ENCODE assay signal across 21 cellular contexts in the genomic region with DNA sequence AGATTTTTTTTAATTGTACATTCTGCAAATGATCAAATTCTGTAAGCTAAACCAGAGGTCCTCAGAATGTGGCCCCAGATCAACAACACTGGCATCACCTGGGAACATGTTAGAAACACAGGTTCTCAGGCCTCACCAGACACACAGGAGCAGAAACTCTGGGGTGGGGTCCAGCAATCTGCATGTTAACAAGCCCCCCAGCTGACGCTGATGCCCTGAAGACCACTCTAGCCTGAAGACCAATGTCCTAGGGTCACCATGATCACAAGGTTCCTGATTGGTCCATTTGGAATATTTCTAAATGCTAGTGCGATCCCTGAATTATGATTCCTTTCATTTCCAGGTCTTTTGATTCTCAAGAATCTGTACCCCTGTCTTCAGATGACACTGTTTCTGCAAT. TPM values are rescaled to one million over a fixed set of nuclear protein-coding genes. Genes with fewer than 3 reads are reported as not detected.
DNase-seq lines count a peak whose midpoint lies in the region; ATAC-seq, FAIRE-seq and TF ChIP-seq lines count a peak whose summit lies in the region.
"Had no signal": no experiment of that assay in that cellular context is flagged by ENCODE, and none has a peak within 500 bp of the region (broad histone marks: within the 10 kb centered on the region; RNA-seq: fewer than 3 reads in every experiment).

No MANE protein-coding gene starts in this region.

- SMC1A ChIA-PET in GM12878 (lab: Charles Lee; ENCODE audit: uncharacterized antibody, unreplicated experiment) = interaction anchor here (0.7 to 7.0 kb wide), 26 partner anchors 11 to 292 kb away, joined by 3 to 65 read pairs (median 4); no protein-coding TSS in a partner anchor

- no peak for ATAC-seq in activated naive CD4-positive, alpha-beta T cell treated with anti-CD3 and anti-CD28 coated beads, Interleukin-2, amount 50 U/mL, for 72 hours
- ATAC-seq in GM12878 (no peak), GM21381 (IDR thresholded peaks at IDR 0.05; ENCODE audit: unreplicated experiment) (no peak), HG02852 (IDR thresholded peaks at IDR 0.05; ENCODE audit: unreplicated experiment) (no peak)
- ATAC-seq: PC-3 had no signal

- H3K9me3 Mint-ChIP-seq in activated naive CD4-positive, alpha-beta T cell treated with anti-CD3 and anti-CD28 coated beads, Interleukin-2, amount 10 ng/mL, durations not matched to agents 7 days and 5 days = peaks cover 9% of the 10 kb centered on the region
- peaks cover 0 to 18% of the 10 kb centered on the region in 2 donors for H3K9me3 Mint-ChIP-seq in activated naive CD4-positive, alpha-beta T cell treated with anti-CD3 and anti-CD28 coated beads, Interleukin-2, amount 50 U/mL, for 72 hours

- H3K4me1 ChIP-seq in GM12878 (ENCODE audit: control insufficient read depth, insufficient read depth, low read length) = peaks cover 18% of the 10 kb centered on the region

- no peak for TF ChIP-seq RAD21 in GM12878 (IDR thresholded peaks at IDR 0.05; ENCODE audit: insufficient read depth, low read depth, low read length)

- no peak overlapping the region for H2AFZ ChIP-seq in GM12878 (ENCODE audit: control insufficient read depth, low read depth, low read length)

- peaks cover under 1% of the 10 kb centered on the region; the same call in 1 of the 3 replicates for H3K9me3 ChIP-seq in GM12878 (replicated peaks; ENCODE audit: control insufficient read depth, insufficient read depth, low read length)

- TF ChIP-seq POLR2A in GM19193 (IDR thresholded peaks at IDR 0.05; ENCODE audit: extremely low read depth, insufficient read depth, insufficient read length) (peak; percentile 26), GM12878 (IDR thresholded peaks at IDR 0.05; ENCODE audit: low read depth, low read length) (peak; percentile 27; the same call in 1 of the 2 replicates)

- peak overlapping the region; percentile 69 for H3K4me2 ChIP-seq in GM12878 (ENCODE audit: control insufficient read depth, insufficient read depth)

- DNase-seq in activated naive CD4-positive, alpha-beta T cell treated with anti-CD3 and anti-CD28 coated beads, Interleukin-2, amount 10 ng/mL, durations not matched to agents 7 days and 5 days = no peak
- no peak for DNase-seq in activated naive CD4-positive, alpha-beta T cell treated with anti-CD3 and anti-CD28 coated beads, Interleukin-2, amount 50 U/mL, for 72 hours (ENCODE audit: low spot score in 2 of 2)
- DNase-seq in GM12878 (ENCODE audit: low read depth, low spot score) (no peak), GM03348 (ENCODE audit: low spot score) (no peak), mesenteric fat pad (ENCODE audit: low spot score) (no peak)
- DNase-seq: 8988T; DND-41; Kasumi-1; NCI-H1417; NCI-H187 treated with DMSO at 0.1 percent for 48 hours; NCI-H446; NCI-H69; NK-92 treated with Interleukin-12 subunit alpha and Interleukin-12 subunit beta, amount 100 ng/mL, for 24 hours; PC-3 had no signal

- H3K36me3 Mint-ChIP-seq in activated naive CD4-positive, alpha-beta T cell treated with anti-CD3 and anti-CD28 coated beads, Interleukin-2, amount 10 ng/mL, durations not matched to agents 7 days and 5 days = peaks cover 35% of the 10 kb centered on the region
- H3K36me3 Mint-ChIP-seq in activated naive CD4-positive, alpha-beta T cell treated with anti-CD3 and anti-CD28 coated beads, Interleukin-2, amount 50 U/mL, for 72 hours = peaks cover 0 to 21% of the 10 kb centered on the region in 2 donors

- RAD21 ChIA-PET in GM12878 (lab: Charles Lee; ENCODE audit: unreplicated experiment) = interaction anchor here (0.7 to 6.1 kb wide), 15 partner anchors 24 to 254 kb away, joined by 3 to 52 read pairs (median 13); no protein-coding TSS in a partner anchor

- H3K9ac ChIP-seq in GM12878 (ENCODE audit: control insufficient read depth, insufficient read depth, low read length) = peak overlapping the region; percentile 99

- CTCF ChIA-PET in activated naive CD4-positive, alpha-beta T cell treated with anti-CD3 and anti-CD28 coated beads, Interleukin-2, amount 10 ng/mL, durations not matched to agents 7 days and 5 days (lab: Charles Lee) = interaction anchor here (1.1 kb wide), 1 partner anchor 27 kb away, joined by 4 read pairs; no protein-coding TSS in a partner anchor
- CTCF ChIA-PET in GM12878 (lab: Yijun Ruan, JAX) = interaction anchor here (0.6 to 5.8 kb wide), 14 partner anchors 12 to 254 kb away, joined by 3 to 92 read pairs (median 4); no protein-coding TSS in a partner anchor

- FAIRE-seq in GM12878 (lab: Jason Lieb, UNC) = no peak

- peak overlapping the region; percentile 83 for H3K4me3 ChIP-seq in GM12878

- in situ Hi-C loops in GM12878 (cut with MboI) = no loop called here

- no TSS peak for BruUV-seq in GM12878 (replicated peaks; lab: Mats Ljungman, UMichigan)

- peaks cover 0 to 13% of the 10 kb centered on the region in 2 experiments; a peak in 2 of 4 replicates for H3K36me3 ChIP-seq in GM12878 (ENCODE audit: control insufficient read depth in 2 of 2, insufficient read depth in 2 of 2, low read length in 1 of 2)

- TF ChIP-seq EP300 in GM12878 (IDR thresholded peaks at IDR 0.05; ENCODE audit: borderline replicate concordance in 1 of 2, control insufficient read depth in 1 of 2, low read depth in 2 of 2, low read length in 2 of 2) = no peak

- H3K27me3 ChIP-seq in GM12878 (replicated peaks in 1 of 2; ENCODE audit: control insufficient read depth in 2 of 2, insufficient read depth in 2 of 2, low read length in 1 of 2) = no peaks in the 10 kb centered on the region

- H3K27ac Mint-ChIP-seq in activated naive CD4-positive, alpha-beta T cell treated with anti-CD3 and anti-CD28 coated beads, Interleukin-2, amount 10 ng/mL, durations not matched to agents 7 days and 5 days = peak overlapping the region; percentile 99
- H3K27ac Mint-ChIP-seq in activated naive CD4-positive, alpha-beta T cell treated with anti-CD3 and anti-CD28 coated beads, Interleukin-2, amount 50 U/mL, for 72 hours = no peak overlapping the region

- peak overlapping the region; percentile 100 for H3K27ac ChIP-seq in GM12878 (ENCODE audit: control insufficient read depth, insufficient read depth)

- H3K79me2 ChIP-seq in GM12878 (ENCODE audit: control insufficient read depth, insufficient read depth, low read length) = peaks cover 88% of the 10 kb centered on the region

- H3K4me3 Mint-ChIP-seq in activated naive CD4-positive, alpha-beta T cell treated with anti-CD3 and anti-CD28 coated beads, Interleukin-2, amount 10 ng/mL, durations not matched to agents 7 days and 5 days = no peak overlapping the region

- TF ChIP-seq CTCF in GM12878 (IDR thresholded peaks at IDR 0.05 in 2 of 3, conservative IDR thresholded peaks at IDR 0.05 in 1 of 3; ENCODE audit: control insufficient read depth in 2 of 3, extremely low read depth in 1 of 3, insufficient read depth in 1 of 3, low read depth in 3 of 3, low read length in 3 of 3) = no peak

- POLR2A ChIA-PET in GM12878 (lab: Charles Lee) = interaction anchor here (0.7 to 3.7 kb wide), 14 partner anchors 10 to 254 kb away, joined by 3 to 25 read pairs (median 5); no protein-coding TSS in a partner anchor

- peaks cover 80% of the 10 kb centered on the region for H3K4me1 Mint-ChIP-seq in activated naive CD4-positive, alpha-beta T cell treated with anti-CD3 and anti-CD28 coated beads, Interleukin-2, amount 10 ng/mL, durations not matched to agents 7 days and 5 days

- no peaks in the 10 kb centered on the region for H3K27me3 Mint-ChIP-seq in activated naive CD4-positive, alpha-beta T cell treated with anti-CD3 and anti-CD28 coated beads, Interleukin-2, amount 10 ng/mL, durations not matched to agents 7 days and 5 days

- H4K20me1 ChIP-seq in GM12878 (ENCODE audit: control insufficient read depth, insufficient read depth) = no peaks in the 10 kb centered on the region

- WGBS in GM12878 (ENCODE audit: insufficient coverage, insufficient replicate concordance, low lambda C conversion rate, missing lambda C conversion rate) = 0% methylated on average over 2 of the region's 2 CpGs

- intact Hi-C loops in GM12878 (cut with micrococcal nuclease; ENCODE audit: unreplicated experiment) = loop anchor here (2.0 to 10.0 kb wide), 5 partner anchors 39 to 729 kb away; a partner anchor contains a TSS

TF ChIP-seq in GM12878, 131 proteins besides CTCF, POLR2A, EP300 and RAD21 (continues in another document):
- TF ChIP-seq CEBPB (IDR thresholded peaks at IDR 0.05; ENCODE audit: borderline replicate concordance in 1 of 2, low read depth in 2 of 2, low read length in 2 of 2) = no peak
- TF ChIP-seq YBX1 (IDR thresholded peaks at IDR 0.05) = no peak
- TF ChIP-seq TCF12 (IDR thresholded peaks at IDR 0.05; ENCODE audit: low read depth, low read length) = no peak
- peak; percentile 68 for TF ChIP-seq SMAD5 (IDR thresholded peaks at IDR 0.05; ENCODE audit: low read depth)
- no peak for TF ChIP-seq ESRRA (IDR thresholded peaks at IDR 0.05; ENCODE audit: low read length)
- peak; percentile 61; the same call in 2 of the 3 replicates for TF ChIP-seq POU2F2 (IDR thresholded peaks at IDR 0.05; ENCODE audit: borderline replicate concordance, low read depth, low read length)

RNA-seq across cellular contexts. Expression of a gene that starts 2.4 kb away (rescaled TPM):
- 1 to 10 TPM in 1 of 2 donors, under 1 TPM in 1; 0.96 to 2.4 TPM for total RNA-seq in activated naive CD4-positive, alpha-beta T cell treated with anti-CD3 and anti-CD28 coated beads, Interleukin-2, amount 50 U/mL, for 72 hours
- total RNA-seq in GM12878 (2013; cell fraction: nucleolus; rRNA removed) = 79.0 and 83.4 TPM in 2 replicates
- 103 and 132 TPM in 2 replicates for total RNA-seq in GM12878 (2014; rRNA removed)
- total RNA-seq in GM12878 (2014; rRNA removed; fragmentation: Illumina TruSeq; extraction: Trizol) = 111 and 122 TPM in 2 replicates
- total RNA-seq in GM12878 (2021) = 68.2 and 77.3 TPM in 2 replicates
- 90.7 TPM for polyA plus RNA-seq in GM12878 (2011; ENCODE audit: low read depth)
- polyA plus RNA-seq in GM12878 (2011; rRNA removed) = 118 and 145 TPM in 2 replicates
- polyA plus RNA-seq in GM12878 (2011; cell fraction: cytosol; rRNA removed) = 92.0 and 93.2 TPM in 2 replicates
- polyA plus RNA-seq in GM12878 (2011; cell fraction: nucleus; rRNA removed) = 28.5 and 54.0 TPM in 2 replicates
- 80.3 and 84.9 TPM in 2 replicates for polyA plus RNA-seq in GM12878 (2012)
- polyA plus RNA-seq in GM12878 (2014; fragmentation: Illumina TruSeq; extraction: Trizol) = 136 and 138 TPM in 2 replicates
- 100 to 1,000 TPM; 306 to 457 TPM for polyA plus RNA-seq in GM12878 (2014; fragmentation: Nextera tagmentation; extraction: Ambion mirVana)
- polyA plus RNA-seq in GM12878 (2014; rRNA removed) = 83.2 and 119 TPM in 2 replicates
- 100 to 1,000 TPM; 180 to 186 TPM for polyA plus RNA-seq in GM12878 (2016; fragmentation: Nextera tagmentation; extraction: Ambion mirVana)
- polyA minus RNA-seq in GM12878 (2011; rRNA and poly(A)+ RNA removed) = 50.8 and 71.5 TPM in 2 replicates
- 31.0 and 32.2 TPM in 2 replicates for polyA minus RNA-seq in GM12878 (2011; cell fraction: cytosol; rRNA and poly(A)+ RNA removed)
- 14.5 and 15.8 TPM in 2 replicates for polyA minus RNA-seq in GM12878 (2011; cell fraction: nucleus; rRNA and poly(A)+ RNA removed)
- 5.4 TPM for total RNA-seq in mesenteric fat pad
- total RNA-seq: H4, HT-29, PC-3, SK-MEL-5 had no signal
- polyA plus RNA-seq: BJ had no signal

Comparison
In these comparisons a context has a peak if more than half of its experiments do, and no peak if none do; other contexts are left out.
1. RNA of a gene that starts 2.4 kb away (total RNA-seq): 68.2 to 132 TPM in GM12878; 5.4 TPM in mesenteric fat pad (single experiment) and 0.96 to 2.4 TPM in activated naive CD4-positive, alpha-beta T cell treated with anti-CD3 and anti-CD28 coated beads, Interleukin-2, amount 50 U/mL, for 72 hours; every median in the first group is over 10 times any median in the second.